8 cellular contexts compared by ENCODE assay signal in the genomic region with DNA sequence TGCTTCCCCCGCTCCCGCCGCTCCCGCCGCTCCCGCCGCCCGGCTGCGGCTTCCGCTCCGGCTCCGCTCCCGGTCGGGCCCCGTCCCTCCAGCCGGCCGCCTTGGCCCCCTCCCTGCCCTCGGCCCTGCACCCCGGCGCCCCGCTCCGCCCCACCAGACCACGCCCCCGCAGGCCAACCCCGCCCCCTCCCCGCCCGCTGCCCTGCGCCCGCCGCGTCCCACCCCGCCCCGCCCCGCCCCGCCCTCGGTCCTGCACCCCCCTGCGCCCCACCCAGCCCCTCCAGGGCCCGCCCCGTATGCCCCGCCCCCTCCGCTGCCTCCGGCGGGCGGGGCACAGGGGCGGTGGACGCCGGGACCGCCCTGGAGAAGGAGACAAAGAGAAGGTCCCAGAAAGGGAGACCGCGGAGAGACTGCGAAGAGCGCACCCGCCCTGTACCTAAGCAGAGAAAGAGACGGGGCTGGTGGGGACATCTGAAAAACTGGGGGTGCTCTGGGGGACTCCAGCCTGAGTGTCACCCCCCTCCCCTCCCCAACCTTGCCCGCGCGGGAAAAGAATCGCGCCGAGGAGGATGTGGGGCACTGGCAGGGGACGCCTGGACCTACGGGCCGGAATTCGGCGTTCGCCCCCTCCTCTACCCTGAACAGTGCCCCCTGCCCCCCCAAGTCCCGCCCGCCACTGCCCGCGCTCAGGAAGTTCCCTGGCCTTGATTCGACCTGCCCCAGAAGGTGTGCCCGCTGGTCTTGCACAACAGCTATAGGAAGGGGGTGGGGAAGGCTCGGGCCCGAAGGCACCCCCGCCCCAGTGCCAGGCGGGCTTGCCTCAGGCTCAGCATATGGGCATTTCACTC. TPM values are rescaled to one million over a fixed set of nuclear protein-coding genes. Genes with fewer than 3 reads are reported as not detected.
DNase-seq lines count a peak whose midpoint lies in the region; ATAC-seq and TF ChIP-seq lines count a peak whose summit lies in the region.

No MANE protein-coding gene starts in this region.

- no peaks in the 10 kb centered on the region for H3K9me3 ChIP-seq in OCI-LY1 (ENCODE audit: low read length)

- H3K27me3 ChIP-seq in OCI-LY1 (ENCODE audit: insufficient read depth, low read length) = no peaks in the 10 kb centered on the region; the same call in 1 of the 2 replicates

- DNase-seq in ELR (ENCODE audit: low read depth) = peak; percentile 87
- DNase-seq in activated T-cell treated with anti-CD3 and anti-CD28 coated beads for 4 hours = peak; percentile 61
- peak; percentile 81 for DNase-seq in epithelial cell of esophagus (ENCODE audit: low read depth)
- peak; percentile 76 for DNase-seq in mucosa of gallbladder (ENCODE audit: low spot score)
- peak; percentile 64 for DNase-seq in stimulated activated CD8-positive, alpha-beta memory T cell treated with anti-CD3 and anti-CD28 coated beads, Interleukin-4, amount 100 ng/mL, for 24 hours (ENCODE audit: low read depth)
- DNase-seq in cortex of kidney (lab: John Stamatoyannopoulos, UW) = no peak

- peaks cover 8% of the 10 kb centered on the region for H3K4me1 ChIP-seq in OCI-LY1 (ENCODE audit: insufficient read depth, low read length, severe bottlenecking)

- peak overlapping the region; percentile 57 for H3K4me3 ChIP-seq in OCI-LY1 (ENCODE audit: low read depth, low read length, poor library complexity, severe bottlenecking)
- H3K4me3 ChIP-seq in epithelial cell of esophagus (ENCODE audit: low read length) = peak overlapping the region; percentile 88

- no peaks in the 10 kb centered on the region for H3K9me2 ChIP-seq in OCI-LY1 (ENCODE audit: low read depth, low read length)

- H3F3A ChIP-seq in OCI-LY1 (ENCODE audit: insufficient read depth, low read length) = no peaks in the 10 kb centered on the region

- H2AFZ ChIP-seq in OCI-LY1 (ENCODE audit: low read length) = 0 out of 2 replicates have a peak overlapping the region, but pooled peaks have one; percentile 7

- peak; percentile 64 for ATAC-seq in HG03521 (IDR thresholded peaks at IDR 0.05; ENCODE audit: unreplicated experiment)

- H4K20me1 ChIP-seq in OCI-LY1 (ENCODE audit: insufficient read depth, low read length) = no peaks in the 10 kb centered on the region

- no peaks in the 10 kb centered on the region for H3K79me2 ChIP-seq in OCI-LY1 (ENCODE audit: insufficient read depth, low read length)

- no peak overlapping the region for H3K27ac ChIP-seq in OCI-LY1 (ENCODE audit: low read depth, low read length, poor library complexity, severe bottlenecking)

- H3K9ac ChIP-seq in OCI-LY1 (ENCODE audit: low read length) = peak overlapping the region; percentile 37; the same call in 1 of the 2 replicates

- no peaks in the 10 kb centered on the region for H3K36me3 ChIP-seq in OCI-LY1 (ENCODE audit: insufficient read depth, low read length)

- TF ChIP-seq CTCF in OCI-LY1 (IDR thresholded peaks at IDR 0.05; ENCODE audit: low read length) (no peak), epithelial cell of esophagus (IDR thresholded peaks at IDR 0.05; ENCODE audit: insufficient read depth, low read depth, low read length, missing control alignments) (no peak)

- peak overlapping the region; percentile 61 for H3K4me2 ChIP-seq in OCI-LY1 (ENCODE audit: low read length)

RNA-seq across cellular contexts. Expression of gene STXBP1, which starts 42.9 kb away (rescaled TPM):
- 52.8 TPM for total RNA-seq in mucosa of gallbladder
